In genomic region chr15:76185716-76186115, GRCh38 we compare ENCODE assay signal across 8 cellular contexts.
DNase-seq lines count a peak whose midpoint lies in the region; ATAC-seq, FAIRE-seq and TF ChIP-seq lines count a peak whose summit lies in the region.

No MANE protein-coding gene starts in this region.

- no peak overlapping the region for H3K27ac Mint-ChIP-seq in MCF 10A (ENCODE audit: low read depth, unreplicated experiment)

- peaks cover 0 to 4% of the 10 kb centered on the region in 2 donors for H3K27me3 ChIP-seq in breast epithelium
- no peaks in the 10 kb centered on the region for H3K27me3 ChIP-seq in WERI-Rb-1 (ENCODE audit: insufficient read depth, low read depth, severe bottlenecking)

- H3K36me3 ChIP-seq in breast epithelium (no peaks in the 10 kb centered on the region), WERI-Rb-1 (no peaks in the 10 kb centered on the region), kidney (ENCODE audit: control insufficient read depth in 1 of 2, insufficient read depth in 2 of 2, low read length in 2 of 2) (no peaks in the 10 kb centered on the region)

- peaks cover 23% of the 10 kb centered on the region for H3K4me1 Mint-ChIP-seq in MCF 10A (ENCODE audit: insufficient read depth, unreplicated experiment)

- no peaks in the 10 kb centered on the region for H3K36me3 Mint-ChIP-seq in MCF 10A (ENCODE audit: insufficient read depth, unreplicated experiment)

- ATAC-seq in activated CD4-positive, CD25-positive, alpha-beta regulatory T cell treated with anti-CD3 and anti-CD28 coated beads, Interleukin-2, amount 50 U/mL, for 24 hours, result no peak
- ATAC-seq in GM19351 (IDR thresholded peaks at IDR 0.05; ENCODE audit: unreplicated experiment) (no peak), GM21786 (IDR thresholded peaks at IDR 0.05; ENCODE audit: unreplicated experiment) (no peak)

- H3K27me3 Mint-ChIP-seq in MCF 10A (ENCODE audit: insufficient read depth, unreplicated experiment), result no peaks in the 10 kb centered on the region

- H3K9me3 ChIP-seq in breast epithelium, result no peaks in the 10 kb centered on the region
- no peaks in the 10 kb centered on the region for H3K9me3 ChIP-seq in WERI-Rb-1 (ENCODE audit: severe bottlenecking)
- H3K9me3 ChIP-seq in kidney (ENCODE audit: control insufficient read depth in 1 of 2, low read length in 2 of 2), result no peaks in the 10 kb centered on the region

- peak; percentile 89 for DNase-seq in MCF 10A (ENCODE audit: unreplicated experiment)
- DNase-seq in breast epithelium (ENCODE audit: low spot score in 2 of 2), result no peak
- peak; percentile 78 for DNase-seq in M059J (ENCODE audit: low read depth)
- DNase-seq in WERI-Rb-1, result peak; percentile 67
- no peak for DNase-seq in kidney

- no peak for TF ChIP-seq POLR2A in breast epithelium (IDR thresholded peaks at IDR 0.05)

- H3K4me1 ChIP-seq in breast epithelium (no peaks in the 10 kb centered on the region), kidney (ENCODE audit: control insufficient read depth in 1 of 2, insufficient read depth in 1 of 2, low read depth in 1 of 2, low read length in 2 of 2) (no peaks in the 10 kb centered on the region)

- intact Hi-C loops in MCF 10A (cut with micrococcal nuclease), result no loop called here
- intact Hi-C loops in breast epithelium (cut with DNase I; ENCODE audit: low total_unique reads), result no loop called here
- intact Hi-C loops in kidney (cut with DNase I), result no loop called here

- no peaks in the 10 kb centered on the region for H3K9me3 Mint-ChIP-seq in MCF 10A (ENCODE audit: unreplicated experiment)

- H3K9ac ChIP-seq in kidney (ENCODE audit: low read length in 2 of 2), result no peak overlapping the region

- CTCF ChIA-PET in MCF 10A (lab: Yijun Ruan, JAX), result interaction anchor here (1.0 to 1.6 kb wide), 4 partner anchors 35 to 682 kb away, joined by 4 to 7 read pairs (median 4); no protein-coding TSS in a partner anchor

- POLR2A ChIA-PET in MCF 10A (lab: Yijun Ruan, JAX), result no interaction called here

- H3K27ac ChIP-seq in breast epithelium, result no peak overlapping the region
- no peak overlapping the region for H3K27ac ChIP-seq in WERI-Rb-1
- H3K27ac ChIP-seq in kidney (ENCODE audit: low read depth in 2 of 2, low read length in 2 of 2), result no peak overlapping the region

- TF ChIP-seq CTCF in MCF 10A (IDR thresholded peaks at IDR 0.05; ENCODE audit: unreplicated experiment) (peak; percentile 59), breast epithelium (IDR thresholded peaks at IDR 0.05) (peak in 1 of 3 donors; percentile 32), WERI-Rb-1 (IDR thresholded peaks at IDR 0.05; ENCODE audit: low read depth, low read length) (peak; percentile 87), kidney (IDR thresholded peaks at IDR 0.05; ENCODE audit: borderline replicate concordance, extremely low read depth, insufficient read depth) (peak; percentile 59)

- H3K4me3 ChIP-seq in breast epithelium (no peak overlapping the region), WERI-Rb-1 (ENCODE audit: low read depth, low read length) (no peak overlapping the region), kidney (ENCODE audit: low read length in 2 of 2) (no peak overlapping the region)

- no peak overlapping the region for H3K4me3 Mint-ChIP-seq in MCF 10A (ENCODE audit: unreplicated experiment)

- FAIRE-seq in kidney (lab: Jason Lieb, UNC), result no peak

- BruUV-seq in MCF 10A (replicated peaks; lab: Mats Ljungman, UMichigan), result no TSS peak

Comparison
In these comparisons a context has a peak if more than half of its experiments do, and no peak if none do; other contexts are left out.
1. DNase-seq: peak in MCF 10A (single experiment), M059J (single experiment) and WERI-Rb-1 (single experiment); none in breast epithelium (0 of 2) and kidney (single experiment).